Comparison of ENCODE assay signal across 8 cellular contexts in the genomic region with DNA sequence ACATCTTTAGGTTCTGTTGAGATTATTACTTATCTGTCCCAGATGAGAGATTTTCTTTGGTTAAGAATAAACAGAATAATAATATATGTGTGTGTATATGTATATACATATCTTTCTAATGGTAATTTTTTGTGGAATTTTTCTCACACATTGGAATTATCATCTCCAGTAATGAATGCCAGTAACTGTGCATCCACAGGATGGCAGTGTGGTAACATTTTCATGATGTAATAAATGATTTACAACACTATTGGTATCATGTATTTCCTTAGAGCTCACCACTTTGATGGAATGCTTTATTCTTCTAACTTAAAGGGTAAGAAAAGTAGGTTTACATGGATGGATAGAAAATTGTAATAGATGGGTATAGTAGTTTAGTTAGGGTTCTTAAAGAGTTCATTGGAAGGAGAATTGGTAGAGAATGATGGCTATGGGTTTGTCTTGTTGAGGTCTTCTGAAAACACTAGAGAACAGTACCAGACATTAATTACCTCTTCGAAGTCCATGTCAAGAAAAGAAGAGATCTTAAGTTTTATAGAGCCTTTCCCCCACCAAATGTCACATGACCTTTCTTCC.
DNase-seq lines count a peak whose midpoint lies in the region; ATAC-seq and TF ChIP-seq lines count a peak whose summit lies in the region.

No MANE protein-coding gene starts in this region.

- peak; percentile 11 for DNase-seq in AG08396 (ENCODE audit: low spot score)
- DNase-seq in HFF-Myc (ENCODE audit: extremely low read depth, low read depth) = peak; percentile 17
- peak; percentile 68 for DNase-seq in astrocyte of the hippocampus (ENCODE audit: low read depth, low spot score)
- peak; percentile 53 for DNase-seq in kidney glomerular epithelial cell (lab: John Stamatoyannopoulos, UW)
- DNase-seq in NCI-H226 = no peak
- DNase-seq in islet precursor cell = no peak
- DNase-seq in activated CD4-positive, CD25-positive, alpha-beta regulatory T cell (lab: John Stamatoyannopoulos, UW) = no peak

- no peak for ATAC-seq in GM18867 (IDR thresholded peaks at IDR 0.05; ENCODE audit: unreplicated experiment)

- no peak overlapping the region for H3K4me3 ChIP-seq in HFF-Myc (replicated peaks; ENCODE audit: low read depth, low read length)

- peak; percentile 37 for TF ChIP-seq CTCF in HFF-Myc (IDR thresholded peaks at IDR 0.05; ENCODE audit: low read depth, low read length, missing control alignments)

Comparison
In these comparisons a context has a peak if more than half of its experiments do, and no peak if none do; other contexts are left out.
1. DNase-seq: peak in AG08396 (single experiment), HFF-Myc (single experiment), astrocyte of the hippocampus (single experiment) and kidney glomerular epithelial cell (single experiment); none in NCI-H226 (single experiment), islet precursor cell (single experiment) and activated CD4-positive, CD25-positive, alpha-beta regulatory T cell (0 of 4).